23 cellular contexts compared by ENCODE assay signal in the genomic region with DNA sequence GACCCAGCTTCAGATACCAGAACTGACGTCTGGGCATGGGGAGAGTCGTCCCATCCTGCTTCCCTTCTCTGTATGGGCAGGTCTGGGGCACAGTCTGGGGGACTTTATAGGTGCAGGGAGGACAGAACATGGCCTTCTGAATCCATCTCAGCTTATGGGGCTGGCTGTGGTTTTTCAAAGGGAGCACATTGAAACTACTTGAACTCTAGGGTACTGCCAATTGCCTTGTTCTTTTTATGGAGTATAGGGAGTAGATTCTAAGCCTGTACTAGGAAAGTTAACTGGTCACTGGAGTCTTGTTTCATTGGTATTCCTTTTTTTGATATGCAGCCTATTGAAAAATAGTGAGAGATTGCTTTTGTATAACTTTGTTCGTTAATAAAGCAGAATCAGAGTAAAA.
DNase-seq lines count a peak whose midpoint lies in the region; ATAC-seq and TF ChIP-seq lines count a peak whose summit lies in the region.
"Had no signal": no experiment of that assay in that cellular context is flagged by ENCODE, and none has a peak within 500 bp of the region (broad histone marks: within the 10 kb centered on the region; RNA-seq: fewer than 3 reads in every experiment).

No MANE protein-coding gene starts in this region.

- H3K36me3 Mint-ChIP-seq in T-helper 17 cell (ENCODE audit: low read depth), result peaks cover 4% of the 10 kb centered on the region

- no peak for DNase-seq in Right ventricle myocardium superior
- no peak for DNase-seq in cardiac septum (ENCODE audit: low spot score)
- DNase-seq in left ventricle myocardium superior, result no peak
- no peak for DNase-seq in sciatic nerve (ENCODE audit: low spot score)
- no peak for DNase-seq in aorta
- no peak for DNase-seq in BE2C
- DNase-seq in T-helper 17 cell, result no peak
- no peak for DNase-seq in OCI-M1 (lab: John Stamatoyannopoulos, UW)
- DNase-seq: activated CD4-positive, CD25-positive, alpha-beta regulatory T cell treated with anti-CD3 and anti-CD28 coated beads, Interleukin-2, amount 50 U/mL, for 72 hours; activated CD8-positive, alpha-beta T cell treated with anti-CD3 and anti-CD28 coated beads, Interleukin-2, amount 10 ng/mL, durations not matched to agents 7 days and 5 days; activated naive CD4-positive, alpha-beta T cell treated with anti-CD3 and anti-CD28 coated beads, Interleukin-2, amount 50 U/mL, for 16 hours; activated T-cell treated with anti-CD3 and anti-CD28 coated beads, Interleukin-2, amount 50 U/mL, for 48 hours; COR-L47; foreskin keratinocyte; hippocampal formation; Karpas-422; naive thymus-derived CD8-positive, alpha-beta T cell; NCI-H187; Peyer's patch; stimulated activated CD4-positive, alpha-beta T cell treated with anti-CD3 and anti-CD28 coated beads, Interleukin-4, amount 100 ng/mL, for 24 hours had no signal

- peak overlapping the region; percentile 6 to 51 for H3K27ac ChIP-seq in aorta (ENCODE audit: low read depth in 1 of 2, low read length in 2 of 2)
- H3K27ac ChIP-seq: foreskin keratinocyte had no signal

- no peaks in the 10 kb centered on the region for H3K27me3 Mint-ChIP-seq in T-helper 17 cell
- H3K27me3 Mint-ChIP-seq: stimulated activated naive CD8-positive, alpha-beta T cell treated with anti-CD3 and anti-CD28 coated beads, Interleukin-15, Interleukin-2, amounts not matched to agents 100 ng/mL and 50 ng/mL, for 24 hours had no signal

- intact Hi-C loops in Right ventricle myocardium superior (cut with DNase I) (no loop called here), cardiac septum (cut with DNase I) (no loop called here), left ventricle myocardium superior (cut with micrococcal nuclease) (no loop called here), sciatic nerve (cut with DNase I) (no loop called here), aorta (cut with DNase I) (loop anchor here (5.0 to 10.0 kb wide), 3 partner anchors 57 to 181 kb away; partner anchors contain the start of genes CRYZL1 (in 2 of the 2) and ITSN1 (in 2 of the 2))

- H3K27me3 ChIP-seq in aorta (ENCODE audit: control insufficient read depth in 1 of 2, insufficient read depth in 2 of 2, low read length in 1 of 2) (no peaks in the 10 kb centered on the region), BE2C (no peaks in the 10 kb centered on the region)
- H3K27me3 ChIP-seq: foreskin keratinocyte, Peyer's patch had no signal

- TF ChIP-seq CTCF in BE2C (IDR thresholded peaks at IDR 0.05; ENCODE audit: low read depth, low read length), result no peak

- no peak overlapping the region for H3K4me3 Mint-ChIP-seq in T-helper 17 cell
- H3K4me3 Mint-ChIP-seq: activated CD8-positive, alpha-beta T cell treated with anti-CD3 and anti-CD28 coated beads, Interleukin-2, amount 10 ng/mL, durations not matched to agents 7 days and 5 days; B cell; naive thymus-derived CD8-positive, alpha-beta T cell; stimulated activated naive CD8-positive, alpha-beta T cell treated with anti-CD3 and anti-CD28 coated beads, Interleukin-15, Interleukin-2, amounts not matched to agents 100 ng/mL and 50 ng/mL, for 24 hours had no signal

- peaks cover 7 to 20% of the 10 kb centered on the region in 2 donors for H3K4me1 ChIP-seq in aorta (ENCODE audit: control insufficient read depth in 1 of 2, insufficient read depth in 2 of 2, low read length in 2 of 2)
- no peaks in the 10 kb centered on the region for H3K4me1 ChIP-seq in BE2C
- H3K4me1 ChIP-seq: foreskin keratinocyte had no signal

- H3K9me3 ChIP-seq in aorta (ENCODE audit: control insufficient read depth, low read length), result no peaks in the 10 kb centered on the region
- H3K9me3 ChIP-seq in BE2C, result no peaks in the 10 kb centered on the region; the same call in 1 of the 2 replicates
- no peaks in the 10 kb centered on the region for H3K9me3 ChIP-seq in T-helper 17 cell (ENCODE audit: control insufficient read depth, low read length, poor library complexity, severe bottlenecking)
- H3K9me3 ChIP-seq: Peyer's patch had no signal

- H3K4me1 Mint-ChIP-seq in T-helper 17 cell, result peaks cover 2% of the 10 kb centered on the region
- H3K4me1 Mint-ChIP-seq: B cell; naive thymus-derived CD8-positive, alpha-beta T cell had no signal

- no peak overlapping the region for H3K27ac Mint-ChIP-seq in T-helper 17 cell
- H3K27ac Mint-ChIP-seq: activated CD8-positive, alpha-beta T cell treated with anti-CD3 and anti-CD28 coated beads, Interleukin-2, amount 10 ng/mL, durations not matched to agents 7 days and 5 days; B cell; naive thymus-derived CD8-positive, alpha-beta T cell; stimulated activated naive CD8-positive, alpha-beta T cell treated with anti-CD3 and anti-CD28 coated beads, Interleukin-15, Interleukin-2, amounts not matched to agents 100 ng/mL and 50 ng/mL, for 24 hours had no signal

- H3K4me3 ChIP-seq in aorta (ENCODE audit: low read length in 2 of 2), result no peak overlapping the region
- H3K4me3 ChIP-seq in BE2C (ENCODE audit: low read depth, low read length), result no peak overlapping the region
- H3K4me3 ChIP-seq: Peyer's patch, skin epidermis had no signal

- H3K36me3 ChIP-seq in aorta (ENCODE audit: control insufficient read depth in 1 of 2, insufficient read depth in 2 of 2, low read length in 1 of 2) (no peaks in the 10 kb centered on the region), BE2C (no peaks in the 10 kb centered on the region; the same call in none of the 2 replicates)

- 13 to 19% methylated on average over 3 of the region's 3 CpGs for WGBS in aorta, 2 donors

- peak; percentile 50 for ATAC-seq in Right ventricle myocardium superior (ENCODE audit: poor library complexity)
- ATAC-seq in left ventricle myocardium superior, result peak; percentile 35
- peak; percentile 8 for ATAC-seq in sciatic nerve
- no peak for ATAC-seq in aorta (ENCODE audit: low FRiP score)
- ATAC-seq in T-helper 17 cell, result no peak
- ATAC-seq: activated CD8-positive, alpha-beta T cell treated with anti-CD3 and anti-CD28 coated beads, Interleukin-2, amount 10 ng/mL, durations not matched to agents 7 days and 5 days; foreskin keratinocyte; naive thymus-derived CD8-positive, alpha-beta T cell had no signal

Comparison
In these comparisons a context has a peak if more than half of its experiments do, and no peak if none do; other contexts are left out.
1. ATAC-seq: peak in Right ventricle myocardium superior (single experiment), left ventricle myocardium superior (single experiment) and sciatic nerve (single experiment); none in aorta (single experiment) and T-helper 17 cell (single experiment).
2. intact Hi-C loops: an anchor here in aorta (5.0 to 10.0 kb wide); none called in Right ventricle myocardium superior, cardiac septum, left ventricle myocardium superior and sciatic nerve.